12 cellular contexts compared by ENCODE assay signal in the genomic region with DNA sequence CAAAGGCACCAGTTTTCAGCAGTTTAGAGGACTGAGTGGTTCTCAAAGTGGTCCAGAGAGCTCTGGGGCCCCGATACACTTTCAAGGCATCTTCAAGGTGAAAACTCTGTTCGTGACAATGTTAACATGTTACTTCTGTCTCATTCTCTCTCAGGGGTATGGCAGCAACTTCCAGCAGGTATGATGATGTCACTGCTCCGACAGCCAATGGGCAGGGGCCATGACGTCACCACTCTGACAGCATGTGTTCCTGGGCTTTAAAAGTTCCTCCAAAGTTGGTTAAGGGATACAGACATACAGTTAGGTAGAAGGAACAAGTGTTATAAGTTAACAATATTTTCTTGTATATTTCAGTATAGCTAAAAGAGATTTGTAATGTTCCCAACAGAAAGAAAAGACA.
A peak's percentile ranks its signal among the peaks of the same experiment; 100 is the strongest.
DNase-seq lines count a peak whose midpoint lies in the region; ATAC-seq and TF ChIP-seq lines count a peak whose summit lies in the region.
"Had no signal": no experiment of that assay in that cellular context is flagged by ENCODE, and none has a peak within 500 bp of the region (broad histone marks: within the 10 kb centered on the region; RNA-seq: fewer than 3 reads in every experiment).

No MANE protein-coding gene starts in this region.

- POLR2A ChIA-PET in OCI-LY7 (lab: Charles Lee): interaction anchor here (0.5 to 1.1 kb wide), 3 partner anchors 8 to 157 kb away, joined by 3 read pairs; no protein-coding TSS in a partner anchor

- no peak for TF ChIP-seq POLR2A in heart left ventricle (IDR thresholded peaks at IDR 0.05)

- H3K9me2 ChIP-seq in OCI-LY7 (ENCODE audit: insufficient read depth, low read length): no peaks in the 10 kb centered on the region

- H3K4me1 Mint-ChIP-seq in neural progenitor cell: peaks cover 38% of the 10 kb centered on the region

- H3K27me3 Mint-ChIP-seq in neural progenitor cell (ENCODE audit: insufficient read depth, low read depth): peaks cover 16% of the 10 kb centered on the region

- no peak overlapping the region for H3K9ac ChIP-seq in neural progenitor cell

- peaks cover 21% of the 10 kb centered on the region for H3F3A ChIP-seq in neural progenitor cell (ENCODE audit: low read depth)

- H2AFZ ChIP-seq in neural progenitor cell (replicated peaks) (no peak overlapping the region), OCI-LY7 (ENCODE audit: low read length) (no peak overlapping the region)

- peak overlapping the region; percentile 9 for H3K4me3 Mint-ChIP-seq in neural progenitor cell
- H3K4me3 Mint-ChIP-seq: dendritic cell treated with granulocyte-macrophage colony-stimulating factor and Interleukin-4, amounts not matched to agents 40 ng/mL and 50 ng/mL, for 4 days had no signal

- H3K36me3 ChIP-seq in heart left ventricle (no peaks in the 10 kb centered on the region), neural progenitor cell (no peaks in the 10 kb centered on the region), upper lobe of right lung (no peaks in the 10 kb centered on the region), OCI-LY7 (ENCODE audit: insufficient read depth, low read length) (no peaks in the 10 kb centered on the region)

- H3K4me1 ChIP-seq in heart left ventricle: peaks cover 0 to 54% (median 23%) of the 10 kb centered on the region in 12 donors
- H3K4me1 ChIP-seq in neural progenitor cell: peaks cover 25% of the 10 kb centered on the region
- H3K4me1 ChIP-seq in upper lobe of right lung: peaks cover 45% of the 10 kb centered on the region
- H3K4me1 ChIP-seq in OCI-LY7 (ENCODE audit: insufficient read depth, low read length, poor library complexity, severe bottlenecking): no peaks in the 10 kb centered on the region

- ATAC-seq in heart left ventricle (no peak), Right ventricle myocardium inferior (no peak), upper lobe of right lung (no peak), GM21723 (IDR thresholded peaks at IDR 0.05; ENCODE audit: unreplicated experiment) (no peak)

- H3K27me3 ChIP-seq in heart left ventricle (peaks cover 0 to 23% (median 0%) of the 10 kb centered on the region in 9 donors), neural progenitor cell (peaks cover 4% of the 10 kb centered on the region), upper lobe of right lung (no peaks in the 10 kb centered on the region)

- no peaks in the 10 kb centered on the region for H3K79me2 ChIP-seq in neural progenitor cell (ENCODE audit: low read depth)
- H3K79me2 ChIP-seq in OCI-LY7 (ENCODE audit: insufficient read depth, low read depth, low read length): no peaks in the 10 kb centered on the region

- peak overlapping the region; percentile 8 to 93 (median 84) for H3K27ac ChIP-seq in heart left ventricle
- peak overlapping the region; percentile 77 for H3K27ac ChIP-seq in caudate nucleus (ENCODE audit: low read depth, low read length)
- H3K27ac ChIP-seq in neural progenitor cell: no peak overlapping the region
- peak overlapping the region; percentile 90 for H3K27ac ChIP-seq in upper lobe of right lung
- H3K27ac ChIP-seq in OCI-LY7 (ENCODE audit: low read depth, low read length, poor library complexity, severe bottlenecking): no peak overlapping the region

- intact Hi-C loops in heart left ventricle (cut with DNase I) (loop anchor here in 3 of 10 donors (5.0 kb wide), 1 partner anchor 88 kb away; the partner anchor contains the start of gene KLF15 (in 3 of the 3)), Right ventricle myocardium inferior (cut with DNase I) (loop anchor here (5.0 kb wide), 1 partner anchor 203 kb away; no protein-coding TSS in a partner anchor), upper lobe of right lung (cut with DNase I) (no loop called here), OCI-LY7 (cut with micrococcal nuclease; ENCODE audit: unreplicated experiment) (no loop called here)

- no peak for TF ChIP-seq CTCF in heart left ventricle (IDR thresholded peaks at IDR 0.05)
- TF ChIP-seq CTCF in neural progenitor cell (IDR thresholded peaks at IDR 0.05): no peak
- no peak for TF ChIP-seq CTCF in upper lobe of right lung (IDR thresholded peaks at IDR 0.05)
- no peak for TF ChIP-seq CTCF in OCI-LY7 (conservative IDR thresholded peaks at IDR 0.05; ENCODE audit: low read length)

- H3K4me2 ChIP-seq in neural progenitor cell (no peak overlapping the region), OCI-LY7 (ENCODE audit: low read length) (no peak overlapping the region)

- no peaks in the 10 kb centered on the region for H3K9me3 Mint-ChIP-seq in neural progenitor cell
- H3K9me3 Mint-ChIP-seq: dendritic cell treated with granulocyte-macrophage colony-stimulating factor and Interleukin-4, amounts not matched to agents 40 ng/mL and 50 ng/mL, for 4 days had no signal

- no TSS peak for BruUV-seq in OCI-LY7 (replicated peaks; lab: Mats Ljungman, UMichigan)

- 69 to 77% (median 76%) methylated on average over 4 of the region's 4 CpGs for WGBS in heart left ventricle, 4 donors

- H3K4me3 ChIP-seq in heart left ventricle (no peak overlapping the region), neural progenitor cell (no peak overlapping the region), upper lobe of right lung (no peak overlapping the region), OCI-LY7 (ENCODE audit: low read depth, low read length, poor library complexity, severe bottlenecking) (no peak overlapping the region)

- CTCF ChIA-PET in OCI-LY7 (lab: Charles Lee; ENCODE audit: unreplicated experiment): no interaction called here

- H3K36me3 Mint-ChIP-seq in neural progenitor cell: no peaks in the 10 kb centered on the region

- no peaks in the 10 kb centered on the region for H3K9me3 ChIP-seq in heart left ventricle
- no peaks in the 10 kb centered on the region for H3K9me3 ChIP-seq in neural progenitor cell (ENCODE audit: low read depth)
- no peaks in the 10 kb centered on the region for H3K9me3 ChIP-seq in upper lobe of right lung
- no peaks in the 10 kb centered on the region for H3K9me3 ChIP-seq in OCI-LY7 (ENCODE audit: low read length)

- no peak for DNase-seq in heart left ventricle
- DNase-seq in Right ventricle myocardium inferior (ENCODE audit: missing footprints): no peak
- no peak for DNase-seq in caudate nucleus (lab: John Stamatoyannopoulos, UW)
- DNase-seq in neural progenitor cell (ENCODE audit: low spot score): no peak
- no peak for DNase-seq in upper lobe of right lung
- DNase-seq in D341Med (ENCODE audit: low spot score): no peak
- DNase-seq in OCI-LY7 (ENCODE audit: low spot score): no peak
- DNase-seq: GOT3, NCI-H524 treated with DMSO at 0.1 percent for 48 hours, PC-3 had no signal

- no peak overlapping the region for H3K27ac Mint-ChIP-seq in neural progenitor cell
- H3K27ac Mint-ChIP-seq: dendritic cell treated with granulocyte-macrophage colony-stimulating factor and Interleukin-4, amounts not matched to agents 40 ng/mL and 50 ng/mL, for 4 days had no signal

- H4K20me1 ChIP-seq in neural progenitor cell (ENCODE audit: low read depth): no peaks in the 10 kb centered on the region
- H4K20me1 ChIP-seq in OCI-LY7 (ENCODE audit: insufficient read depth, low read length): no peaks in the 10 kb centered on the region

Comparison
In these comparisons a context has a peak if more than half of its experiments do, and no peak if none do; other contexts are left out.
1. H3K27ac ChIP-seq: peak in heart left ventricle (12 of 12), caudate nucleus (single experiment) and upper lobe of right lung (single experiment); none in neural progenitor cell (single experiment) and OCI-LY7 (single experiment).